In genomic region chrX:44875185-44875489, GRCh38 we compare ENCODE assay signal across 9 cellular contexts. TPM values are rescaled to one million over a fixed set of nuclear protein-coding genes. Genes with fewer than 3 reads are reported as not detected.
DNase-seq lines count a peak whose midpoint lies in the region; ATAC-seq and TF ChIP-seq lines count a peak whose summit lies in the region.
"Had no signal": no experiment of that assay in that cellular context is flagged by ENCODE, and none has a peak within 500 bp of the region (broad histone marks: within the 10 kb centered on the region; RNA-seq: fewer than 3 reads in every experiment).

No MANE protein-coding gene starts in this region.

- peak overlapping the region; percentile 95 for H3K4me2 ChIP-seq in OCI-LY3 (ENCODE audit: low read length)

- TF ChIP-seq CTCF in OCI-LY3 (IDR thresholded peaks at IDR 0.05; ENCODE audit: low read depth, low read length) (no peak), endodermal cell (conservative IDR thresholded peaks at IDR 0.05) (no peak), osteocyte (IDR thresholded peaks at IDR 0.05) (no peak)

- H3K4me1 Mint-ChIP-seq in CD4-positive, alpha-beta memory T cell = peaks cover 12 to 58% (median 37%) of the 10 kb centered on the region in 4 donors
- no peaks in the 10 kb centered on the region for H3K4me1 Mint-ChIP-seq in endodermal cell
- peaks cover 17% of the 10 kb centered on the region for H3K4me1 Mint-ChIP-seq in osteocyte (ENCODE audit: unreplicated experiment)

- peaks cover 46% of the 10 kb centered on the region for H3K4me1 ChIP-seq in CD4-positive, alpha-beta memory T cell (ENCODE audit: insufficient read depth, low read length)
- H3K4me1 ChIP-seq in OCI-LY3 (ENCODE audit: low read length) = peaks cover 17% of the 10 kb centered on the region
- no peaks in the 10 kb centered on the region for H3K4me1 ChIP-seq in endodermal cell (ENCODE audit: control insufficient read depth, insufficient read depth, low read length)

- H2AFZ ChIP-seq in OCI-LY3 (ENCODE audit: low read depth, low read length) = no peak overlapping the region

- ATAC-seq in HG02798 (IDR thresholded peaks at IDR 0.05; ENCODE audit: poor library complexity, unreplicated experiment) = no peak

- H3K36me3 ChIP-seq in CD4-positive, alpha-beta memory T cell (ENCODE audit: insufficient read depth, low read length) = no peaks in the 10 kb centered on the region
- H3K36me3 ChIP-seq in OCI-LY3 (replicated peaks; ENCODE audit: low read depth, low read length) (peaks cover 8% of the 10 kb centered on the region), endodermal cell (ENCODE audit: control insufficient read depth, insufficient read depth, low read length) (peaks cover 6% of the 10 kb centered on the region)

- H3K27me3 Mint-ChIP-seq in CD4-positive, alpha-beta memory T cell = no peaks in the 10 kb centered on the region
- no peaks in the 10 kb centered on the region for H3K27me3 Mint-ChIP-seq in endodermal cell (ENCODE audit: insufficient read depth)
- H3K27me3 Mint-ChIP-seq in osteocyte (ENCODE audit: unreplicated experiment) = no peaks in the 10 kb centered on the region

- H3K9me3 ChIP-seq in CD4-positive, alpha-beta memory T cell (ENCODE audit: control insufficient read depth in 1 of 2, low read length in 2 of 2) = no peaks in the 10 kb centered on the region
- no peaks in the 10 kb centered on the region for H3K9me3 ChIP-seq in OCI-LY3 (ENCODE audit: insufficient read depth, low read length)
- H3K9me3 ChIP-seq in endodermal cell (ENCODE audit: control insufficient read depth, low read length) = no peaks in the 10 kb centered on the region

- peak overlapping the region; percentile 14 to 62 for H3K4me3 ChIP-seq in CD4-positive, alpha-beta memory T cell (ENCODE audit: low read length in 2 of 2)
- peak overlapping the region; percentile 99 for H3K4me3 ChIP-seq in OCI-LY3 (ENCODE audit: low read length)
- H3K4me3 ChIP-seq in endodermal cell (ENCODE audit: low read length) = peak overlapping the region; percentile 96

- CTCF ChIA-PET in CD4-positive, alpha-beta memory T cell (lab: Charles Lee; ENCODE audit: partially characterized antibody) = interaction anchor here (1.0 kb wide), 1 partner anchor 194 kb away, joined by 3 read pairs; no protein-coding TSS in a partner anchor

- H3K27ac ChIP-seq in CD4-positive, alpha-beta memory T cell (ENCODE audit: low read depth, low read length) = peak overlapping the region; percentile 85
- no peak overlapping the region for H3K27ac ChIP-seq in OCI-LY3 (ENCODE audit: low read length)
- no peak overlapping the region for H3K27ac ChIP-seq in endodermal cell (ENCODE audit: low read depth, low read length)

- no peaks in the 10 kb centered on the region for H3K9me3 Mint-ChIP-seq in CD4-positive, alpha-beta memory T cell
- peaks cover 28% of the 10 kb centered on the region for H3K9me3 Mint-ChIP-seq in endodermal cell
- H3K9me3 Mint-ChIP-seq in osteocyte (ENCODE audit: unreplicated experiment) = no peaks in the 10 kb centered on the region

- POLR2A ChIA-PET in CD4-positive, alpha-beta memory T cell (lab: Charles Lee; ENCODE audit: partially characterized antibody) = interaction anchor here (1.4 to 1.7 kb wide), 2 partner anchors 23 to 194 kb away, joined by 5 to 7 read pairs; no protein-coding TSS in a partner anchor

- H4K20me1 ChIP-seq in OCI-LY3 (ENCODE audit: insufficient read depth, low read length) = peaks cover 22% of the 10 kb centered on the region

- H3K4me3 Mint-ChIP-seq in CD4-positive, alpha-beta memory T cell = peak overlapping the region; percentile 93 to 100 (median 99)
- H3K4me3 Mint-ChIP-seq in endodermal cell (peak overlapping the region; percentile 87), osteocyte (ENCODE audit: unreplicated experiment) (peak overlapping the region; percentile 81)

- peaks cover 7 to 11% of the 10 kb centered on the region in 2 donors for H3K36me3 Mint-ChIP-seq in CD4-positive, alpha-beta memory T cell
- H3K36me3 Mint-ChIP-seq in endodermal cell (ENCODE audit: low read depth) = peaks cover 4% of the 10 kb centered on the region
- no peaks in the 10 kb centered on the region for H3K36me3 Mint-ChIP-seq in osteocyte (ENCODE audit: unreplicated experiment)

- peaks cover 86% of the 10 kb centered on the region for H3K79me2 ChIP-seq in OCI-LY3 (ENCODE audit: low read length)

- WGBS in endodermal cell (ENCODE audit: insufficient coverage in 1 of 2, insufficient read length in 1 of 2), 2 experiments = 70 to 75% methylated on average over 2 to 3 of the region's 5 CpGs

- intact Hi-C loops in CD4-positive, alpha-beta memory T cell (cut with micrococcal nuclease) = loop anchor here (10.0 kb wide), 2 partner anchors 70 to 630 kb away; no protein-coding TSS in a partner anchor

- peak overlapping the region; percentile 97 to 100 (median 99) for H3K27ac Mint-ChIP-seq in CD4-positive, alpha-beta memory T cell
- peak overlapping the region; percentile 39 for H3K27ac Mint-ChIP-seq in endodermal cell
- no peak overlapping the region for H3K27ac Mint-ChIP-seq in osteocyte (ENCODE audit: unreplicated experiment)

- H3K9ac ChIP-seq in OCI-LY3 (ENCODE audit: low read length) (peak overlapping the region; percentile 96), endodermal cell (ENCODE audit: extremely low read depth, low read length, poor library complexity, severe bottlenecking) (peak overlapping the region; percentile 55)

- no peaks in the 10 kb centered on the region for H3K27me3 ChIP-seq in CD4-positive, alpha-beta memory T cell (ENCODE audit: insufficient read depth, low read length)
- H3K27me3 ChIP-seq in OCI-LY3 (ENCODE audit: low read depth, low read length) (no peaks in the 10 kb centered on the region), endodermal cell (ENCODE audit: control insufficient read depth, insufficient read depth, low read length, poor library complexity, severe bottlenecking) (no peaks in the 10 kb centered on the region)

- DNase-seq in CD4-positive, alpha-beta memory T cell = no peak
- DNase-seq in endodermal cell (no peak), osteocyte (ENCODE audit: extremely low spot score, unreplicated experiment) (no peak), NCI-H82 treated with DMSO at 0.1 percent for 48 hours (lab: John Stamatoyannopoulos, UW; ENCODE audit: unreplicated experiment) (no peak), HK-2 (ENCODE audit: unreplicated experiment) (no peak), DMS53 (lab: John Stamatoyannopoulos, UW) (no peak)

RNA-seq across cellular contexts. Expression of gene KDM6A, which starts 2.1 kb away (rescaled TPM):
- 10 to 100 TPM; 44.9 to 51.2 TPM for total RNA-seq in CD4-positive, alpha-beta memory T cell
- 10 to 100 TPM; 12.5 to 23.7 TPM for polyA plus RNA-seq in CD4-positive, alpha-beta memory T cell
- 10 to 100 TPM; 62.1 to 64.6 TPM for total RNA-seq in endodermal cell
- polyA plus RNA-seq in endodermal cell (2013, experiment 1 of 2) = 24.0 TPM
- polyA plus RNA-seq in endodermal cell (2013, experiment 2 of 2) = 25.8 TPM
- total RNA-seq in osteocyte = 17.6 and 20.3 TPM in 2 replicates

RNA-seq across cellular contexts. Expression of gene DUSP21, which starts 31.3 kb away (rescaled TPM):
- not detected for total RNA-seq in CD4-positive, alpha-beta memory T cell
- not detected for polyA plus RNA-seq in CD4-positive, alpha-beta memory T cell
- total RNA-seq in endodermal cell = not detected
- not detected for polyA plus RNA-seq in endodermal cell (2013, experiment 1 of 2)
- polyA plus RNA-seq in endodermal cell (2013, experiment 2 of 2) = not detected
- not detected in 2 replicates for total RNA-seq in osteocyte
- total RNA-seq: cerebellum had no signal

Comparison
In these comparisons a context has a peak if more than half of its experiments do, and no peak if none do; other contexts are left out.
1. H3K4me3 ChIP-seq: peak in every context shown above with its lines; median percentile 99 in OCI-LY3; 96 in endodermal cell; 38 in CD4-positive, alpha-beta memory T cell.